Comparison of ENCODE assay signal across 27 cellular contexts in the genomic region with DNA sequence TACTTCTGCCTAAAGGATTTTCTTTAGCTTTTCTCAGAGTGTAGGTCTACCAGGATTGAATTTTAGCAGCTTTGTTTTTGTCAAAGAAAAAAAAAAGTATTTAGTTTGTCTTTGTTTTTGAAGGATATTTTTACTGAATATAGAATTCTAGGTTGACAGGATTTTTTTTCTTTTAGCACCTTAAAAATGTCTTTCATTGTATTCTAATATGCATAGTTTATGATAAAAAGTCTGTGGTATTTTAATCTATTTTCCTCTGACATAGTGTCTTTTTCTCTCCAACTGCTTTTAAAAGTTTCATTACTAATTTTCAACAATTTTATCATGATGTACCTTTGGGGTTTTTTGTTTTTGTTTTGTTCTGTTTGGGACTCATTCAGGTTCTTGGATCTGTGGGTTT. TPM values are rescaled to one million over a fixed set of nuclear protein-coding genes. Genes with fewer than 3 reads are reported as not detected.
DNase-seq lines count a peak whose midpoint lies in the region; ATAC-seq, FAIRE-seq and TF ChIP-seq lines count a peak whose summit lies in the region.
"Had no signal": no experiment of that assay in that cellular context is flagged by ENCODE, and none has a peak within 500 bp of the region (broad histone marks: within the 10 kb centered on the region; RNA-seq: fewer than 3 reads in every experiment).

No MANE protein-coding gene starts in this region.

- no peak overlapping the region for H3K27ac ChIP-seq in SK-N-SH (ENCODE audit: low read depth in 2 of 2, low read length in 1 of 2)
- H3K27ac ChIP-seq: 22Rv1, BLaER1 had no signal

- TF ChIP-seq CTCF in SK-N-SH (IDR thresholded peaks at IDR 0.05), result no peak

- no peak overlapping the region for H3K4me2 ChIP-seq in SK-N-SH

- H3K36me3 ChIP-seq in SK-N-SH (replicated peaks in 1 of 2; ENCODE audit: control insufficient read depth in 1 of 2, insufficient read depth in 2 of 2, low read length in 1 of 2), result no peaks in the 10 kb centered on the region
- H3K36me3 ChIP-seq: BE2C, BLaER1 had no signal

- no peaks in the 10 kb centered on the region for H3K79me2 ChIP-seq in SK-N-SH (ENCODE audit: insufficient read depth)

- CTCF ChIA-PET in SK-N-SH (lab: Yijun Ruan, JAX), result no interaction called here

- FAIRE-seq in islet of Langerhans (lab: Jason Lieb, UNC), result peak; percentile 43
- FAIRE-seq: GM12878, GM12892, GM19239 had no signal

- no peaks in the 10 kb centered on the region for H4K20me1 ChIP-seq in SK-N-SH (ENCODE audit: insufficient read depth)
- H4K20me1 ChIP-seq: BLaER1 had no signal

- TF ChIP-seq EP300 in SK-N-SH (IDR thresholded peaks at IDR 0.05; ENCODE audit: borderline replicate concordance in 1 of 2, low read depth in 1 of 2, low read length in 1 of 2), result no peak

- ATAC-seq in SK-N-SH treated with all-trans-retinoic acid at 6 μM for 48 hours, result no peak
- no peak for ATAC-seq in HG02870 (IDR thresholded peaks at IDR 0.05; ENCODE audit: unreplicated experiment)
- ATAC-seq in HG03521 (IDR thresholded peaks at IDR 0.05; ENCODE audit: unreplicated experiment), result no peak
- ATAC-seq: GM12878 had no signal

- TF ChIP-seq RAD21 in SK-N-SH (IDR thresholded peaks at IDR 0.05; ENCODE audit: low read length), result no peak

- 0 out of 2 replicates have a peak, but pooled peaks cover 3% of the 10 kb centered on the region for H3K9me2 ChIP-seq in SK-N-SH

- H3K9me3 ChIP-seq in SK-N-SH, result no peaks in the 10 kb centered on the region
- H3K9me3 ChIP-seq: BE2C, BLaER1 had no signal

- H3K4me3 ChIP-seq in SK-N-SH (ENCODE audit: low read depth in 2 of 2, low read length in 1 of 2), result no peak overlapping the region
- H3K4me3 ChIP-seq: BLaER1, GM12878 had no signal

- no peak overlapping the region for H2AFZ ChIP-seq in SK-N-SH (ENCODE audit: low read depth)

- DNase-seq in SK-N-SH (no peak), OCI-M1 (lab: John Stamatoyannopoulos, UW) (peak; percentile 47), NCI-H1417 (lab: John Stamatoyannopoulos, UW) (no peak)
- DNase-seq: ACHN; BE2C; C1 segment of cervical spinal cord; CD4-positive, alpha-beta memory T cell; CD4-positive, CD25-positive, alpha-beta regulatory T cell; CD8-positive, alpha-beta memory T cell; COR-L47; DMS 273 treated with DMSO at 0.1 percent for 48 hours; DMS153; DMS53; DMS79; DND-41; EL; GDM1 had no signal

- peaks cover 11% of the 10 kb centered on the region for H3F3A ChIP-seq in SK-N-SH (replicated peaks; ENCODE audit: insufficient read depth)

- POLR2A ChIA-PET in SK-N-SH (lab: Yijun Ruan, JAX), result no interaction called here

- no peak overlapping the region for H3K9ac ChIP-seq in SK-N-SH
- H3K9ac ChIP-seq: BLaER1 had no signal

- H3K4me1 ChIP-seq in SK-N-SH (ENCODE audit: control insufficient read depth in 1 of 2, insufficient read depth in 2 of 2, low read depth in 1 of 2, low read length in 1 of 2), result peaks cover 0 to 4% of the 10 kb centered on the region in 2 experiments; a peak in 1 of 4 replicates
- H3K4me1 ChIP-seq: BE2C had no signal

- H3K27me3 ChIP-seq in SK-N-SH (ENCODE audit: insufficient read depth), result no peaks in the 10 kb centered on the region
- H3K27me3 ChIP-seq: BE2C, BLaER1 had no signal

TF ChIP-seq in SK-N-SH treated with all-trans-retinoic acid at 6 μM for 48 hours, 23 proteins besides CTCF, POLR2A, EP300 and RAD21:
- TF ChIP-seq, protein P1, sequence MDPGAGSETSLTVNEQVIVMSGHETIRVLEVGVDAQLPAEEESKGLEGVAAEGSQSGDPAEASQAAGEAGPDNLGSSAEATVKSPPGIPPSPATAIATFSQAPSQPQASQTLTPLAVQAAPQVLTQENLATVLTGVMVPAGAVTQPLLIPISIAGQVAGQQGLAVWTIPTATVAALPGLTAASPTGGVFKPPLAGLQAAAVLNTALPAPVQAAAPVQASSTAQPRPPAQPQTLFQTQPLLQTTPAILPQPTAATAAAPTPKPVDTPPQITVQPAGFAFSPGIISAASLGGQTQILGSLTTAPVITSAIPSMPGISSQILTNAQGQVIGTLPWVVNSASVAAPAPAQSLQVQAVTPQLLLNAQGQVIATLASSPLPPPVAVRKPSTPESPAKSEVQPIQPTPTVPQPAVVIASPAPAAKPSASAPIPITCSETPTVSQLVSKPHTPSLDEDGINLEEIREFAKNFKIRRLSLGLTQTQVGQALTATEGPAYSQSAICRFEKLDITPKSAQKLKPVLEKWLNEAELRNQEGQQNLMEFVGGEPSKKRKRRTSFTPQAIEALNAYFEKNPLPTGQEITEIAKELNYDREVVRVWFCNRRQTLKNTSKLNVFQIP (CRISPR knock-in tag; IDR thresholded peaks at IDR 0.05; ENCODE audit: borderline replicate concordance, low read depth), result no peak
- no peak for TF ChIP-seq TOX (CRISPR knock-in tag; IDR thresholded peaks at IDR 0.05; ENCODE audit: borderline replicate concordance)
- TF ChIP-seq ZFP3 (CRISPR knock-in tag; IDR thresholded peaks at IDR 0.05), result no peak
- TF ChIP-seq ARNTL (CRISPR knock-in tag; IDR thresholded peaks at IDR 0.05; ENCODE audit: borderline replicate concordance, low read depth), result no peak
- no peak for TF ChIP-seq ZNF565 (CRISPR knock-in tag; conservative IDR thresholded peaks at IDR 0.05; ENCODE audit: low read depth)
- peak; percentile 83 for TF ChIP-seq ZFP30 (CRISPR knock-in tag; IDR thresholded peaks at IDR 0.05)

TF ChIP-seq in SK-N-SH, 30 proteins besides CTCF, POLR2A, EP300 and RAD21:
- TF ChIP-seq NRF1 (IDR thresholded peaks at IDR 0.05; ENCODE audit: low read depth, low read length), result no peak
- TF ChIP-seq USF1 (IDR thresholded peaks at IDR 0.05; ENCODE audit: borderline replicate concordance, low read depth), result no peak
- no peak for TF ChIP-seq PBX3 (IDR thresholded peaks at IDR 0.05)
- no peak for TF ChIP-seq RFX5 (IDR thresholded peaks at IDR 0.05; ENCODE audit: low read length)
- no peak for TF ChIP-seq EZH2phosphoT487 (IDR thresholded peaks at IDR 0.05; ENCODE audit: borderline replicate concordance, low read depth)
- TF ChIP-seq, protein P2, sequence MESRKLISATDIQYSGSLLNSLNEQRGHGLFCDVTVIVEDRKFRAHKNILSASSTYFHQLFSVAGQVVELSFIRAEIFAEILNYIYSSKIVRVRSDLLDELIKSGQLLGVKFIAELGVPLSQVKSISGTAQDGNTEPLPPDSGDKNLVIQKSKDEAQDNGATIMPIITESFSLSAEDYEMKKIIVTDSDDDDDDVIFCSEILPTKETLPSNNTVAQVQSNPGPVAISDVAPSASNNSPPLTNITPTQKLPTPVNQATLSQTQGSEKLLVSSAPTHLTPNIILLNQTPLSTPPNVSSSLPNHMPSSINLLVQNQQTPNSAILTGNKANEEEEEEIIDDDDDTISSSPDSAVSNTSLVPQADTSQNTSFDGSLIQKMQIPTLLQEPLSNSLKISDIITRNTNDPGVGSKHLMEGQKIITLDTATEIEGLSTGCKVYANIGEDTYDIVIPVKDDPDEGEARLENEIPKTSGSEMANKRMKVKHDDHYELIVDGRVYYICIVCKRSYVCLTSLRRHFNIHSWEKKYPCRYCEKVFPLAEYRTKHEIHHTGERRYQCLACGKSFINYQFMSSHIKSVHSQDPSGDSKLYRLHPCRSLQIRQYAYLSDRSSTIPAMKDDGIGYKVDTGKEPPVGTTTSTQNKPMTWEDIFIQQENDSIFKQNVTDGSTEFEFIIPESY (IDR thresholded peaks at IDR 0.05; ENCODE audit: borderline replicate concordance, low read depth), result no peak
- TF ChIP-seq TAF1 (IDR thresholded peaks at IDR 0.05; ENCODE audit: borderline replicate concordance, low read depth, low read length), result no peak
- no peak for TF ChIP-seq CHD2 (IDR thresholded peaks at IDR 0.05; ENCODE audit: low read length, partially characterized antibody)
- no peak for TF ChIP-seq ELF1 (IDR thresholded peaks at IDR 0.05)
- TF ChIP-seq, protein P3, sequence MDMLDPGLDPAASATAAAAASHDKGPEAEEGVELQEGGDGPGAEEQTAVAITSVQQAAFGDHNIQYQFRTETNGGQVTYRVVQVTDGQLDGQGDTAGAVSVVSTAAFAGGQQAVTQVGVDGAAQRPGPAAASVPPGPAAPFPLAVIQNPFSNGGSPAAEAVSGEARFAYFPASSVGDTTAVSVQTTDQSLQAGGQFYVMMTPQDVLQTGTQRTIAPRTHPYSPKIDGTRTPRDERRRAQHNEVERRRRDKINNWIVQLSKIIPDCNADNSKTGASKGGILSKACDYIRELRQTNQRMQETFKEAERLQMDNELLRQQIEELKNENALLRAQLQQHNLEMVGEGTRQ (IDR thresholded peaks at IDR 0.05; ENCODE audit: borderline replicate concordance, low read depth, low read length), result no peak
- TF ChIP-seq POLR2AphosphoS5 (IDR thresholded peaks at IDR 0.05; ENCODE audit: low read depth, low read length), result no peak

RNA-seq across cellular contexts. Expression of gene CORO2B, which starts 47.0 kb away (rescaled TPM):
- polyA plus RNA-seq in SK-N-SH (2012; rRNA removed), result 2.3 and 3.6 TPM in 2 replicates
- polyA plus RNA-seq in SK-N-SH (2012; cell fraction: cytosol; rRNA removed), result 1.6 and 2.5 TPM in 2 replicates
- 2.8 and 3.1 TPM in 2 replicates for polyA plus RNA-seq in SK-N-SH (2012; cell fraction: nucleus; rRNA removed)
- polyA plus RNA-seq: CD14-positive monocyte; CD4-positive, alpha-beta memory T cell; CD4-positive, CD25-positive, alpha-beta regulatory T cell; CD8-positive, alpha-beta memory T cell had no signal
